In genomic region chr10:7601023-7601656, GRCh38 we compare ENCODE assay signal across 14 cellular contexts.
DNase-seq lines count a peak whose midpoint lies in the region; ATAC-seq and TF ChIP-seq lines count a peak whose summit lies in the region.
"Had no signal": no experiment of that assay in that cellular context is flagged by ENCODE, and none has a peak within 500 bp of the region (broad histone marks: within the 10 kb centered on the region; RNA-seq: fewer than 3 reads in every experiment).

No MANE protein-coding gene starts in this region.

- H3K27ac ChIP-seq in BLaER1 (peak overlapping the region; percentile 35; the same call in 1 of the 2 replicates), KOPT-K1 (ENCODE audit: low read depth, low read length, poor library complexity, severe bottlenecking) (peak overlapping the region; percentile 95), left ventricle myocardium inferior (replicated peaks) (peak overlapping the region; percentile 10), stomach (peak overlapping the region in 3 of 5 donors; percentile 37 to 67 (median 49))
- H3K27ac ChIP-seq: GM23248 had no signal

- H3K4me1 ChIP-seq in BLaER1 (peaks cover 19% of the 10 kb centered on the region), left ventricle myocardium inferior (peaks cover 5% of the 10 kb centered on the region), stomach (peaks cover 0 to 33% (median 2%) of the 10 kb centered on the region in 4 donors)

- no peaks in the 10 kb centered on the region for H4K20me1 ChIP-seq in BLaER1

- CTCF ChIA-PET in WTC11 (lab: Charles Lee) = no interaction called here

- H3K4me3 ChIP-seq in BLaER1 = no peak overlapping the region
- H3K4me3 ChIP-seq in left ventricle myocardium inferior = no peak overlapping the region
- no peak overlapping the region for H3K4me3 ChIP-seq in stomach
- H3K4me3 ChIP-seq: GM23248 had no signal

- H3K4me3 Mint-ChIP-seq in WTC11 = no peak overlapping the region
- H3K4me3 Mint-ChIP-seq: CD4-positive, alpha-beta T cell had no signal

- no peaks in the 10 kb centered on the region for H3K36me3 ChIP-seq in BLaER1
- no peaks in the 10 kb centered on the region for H3K36me3 ChIP-seq in KOPT-K1 (ENCODE audit: insufficient read depth, low read length)
- no peaks in the 10 kb centered on the region for H3K36me3 ChIP-seq in left ventricle myocardium inferior
- peaks cover 0 to 10% (median 0%) of the 10 kb centered on the region in 4 donors for H3K36me3 ChIP-seq in stomach

- peak overlapping the region; percentile 54 for H3K4me2 ChIP-seq in BLaER1

- H3K4me1 Mint-ChIP-seq in WTC11 = peaks cover 6% of the 10 kb centered on the region; the same call in 1 of the 2 replicates

- intact Hi-C loops in left ventricle myocardium inferior (cut with micrococcal nuclease) = no loop called here
- intact Hi-C loops in stomach (cut with DNase I; ENCODE audit: low total_unique reads) = no loop called here

- no peaks in the 10 kb centered on the region for H3K36me3 Mint-ChIP-seq in WTC11

- no peak for TF ChIP-seq CTCF in left ventricle myocardium inferior (IDR thresholded peaks at IDR 0.05; ENCODE audit: borderline replicate concordance)
- no peak for TF ChIP-seq CTCF in stomach (IDR thresholded peaks at IDR 0.05)
- no peak for TF ChIP-seq CTCF in WTC11 (IDR thresholded peaks at IDR 0.05)

- DNase-seq in left ventricle myocardium inferior (no peak), stomach (no peak), NCI-H1694 (lab: John Stamatoyannopoulos, UW) (no peak), WTC11 (ENCODE audit: low spot score) (no peak)
- DNase-seq in activated naive CD4-positive, alpha-beta T cell (lab: John Stamatoyannopoulos, UW) = no peak
- DNase-seq: CD4-positive, alpha-beta T cell; GM23248; KBM-7; NCI-H1105 treated with DMSO at 0.1 percent for 48 hours; NCI-H187 treated with DMSO at 0.1 percent for 48 hours; NCI-H446; NCI-H774 had no signal

- no peak overlapping the region for H3K27ac Mint-ChIP-seq in WTC11
- H3K27ac Mint-ChIP-seq: CD4-positive, alpha-beta T cell had no signal

- no peak for TF ChIP-seq EP300 in stomach (IDR thresholded peaks at IDR 0.05)

- TF ChIP-seq POLR2A in stomach (IDR thresholded peaks at IDR 0.05) = no peak

- H3K9ac ChIP-seq in BLaER1 = no peak overlapping the region
- H3K9ac ChIP-seq: GM23248 had no signal

- 47 to 78% (median 70%) methylated on average over 3 of the region's 3 CpGs for WGBS in stomach, 5 donors

- H3K9me3 Mint-ChIP-seq in WTC11 = peaks cover 6% of the 10 kb centered on the region
- H3K9me3 Mint-ChIP-seq: CD4-positive, alpha-beta T cell had no signal

- no peaks in the 10 kb centered on the region for H3K9me3 ChIP-seq in BLaER1
- H3K9me3 ChIP-seq in KOPT-K1 (ENCODE audit: insufficient read depth, low read length, poor library complexity, severe bottlenecking) = peaks cover 5% of the 10 kb centered on the region
- H3K9me3 ChIP-seq in left ventricle myocardium inferior (replicated peaks) = no peaks in the 10 kb centered on the region
- H3K9me3 ChIP-seq in stomach = no peaks in the 10 kb centered on the region

- no peaks in the 10 kb centered on the region for H3K27me3 ChIP-seq in BLaER1
- H3K27me3 ChIP-seq in left ventricle myocardium inferior (ENCODE audit: low read depth) = no peaks in the 10 kb centered on the region
- H3K27me3 ChIP-seq in stomach = no peaks in the 10 kb centered on the region

- no peaks in the 10 kb centered on the region for H3K27me3 Mint-ChIP-seq in WTC11 (ENCODE audit: low read depth)
- H3K27me3 Mint-ChIP-seq: CD4-positive, alpha-beta T cell had no signal

- POLR2A ChIA-PET in WTC11 (lab: Charles Lee) = no interaction called here

- no peak for ATAC-seq in WTC11

TF ChIP-seq in WTC11, 78 proteins besides CTCF, POLR2A, EP300 and RAD21:
- TF ChIP-seq STAT6 (CRISPR knock-in tag; conservative IDR thresholded peaks at IDR 0.05; ENCODE audit: low read depth) (no peak), TEAD4 (CRISPR knock-in tag; IDR thresholded peaks at IDR 0.05) (no peak), ETV6 (CRISPR knock-in tag; IDR thresholded peaks at IDR 0.05) (no peak)

Comparison
In these comparisons a context has a peak if more than half of its experiments do, and no peak if none do; other contexts are left out.
1. H3K27ac ChIP-seq: peak in every context shown above with its lines; median percentile 95 in KOPT-K1; 49 in stomach; 35 in BLaER1; 10 in left ventricle myocardium inferior.